22 cellular contexts compared by ENCODE assay signal in the genomic region with DNA sequence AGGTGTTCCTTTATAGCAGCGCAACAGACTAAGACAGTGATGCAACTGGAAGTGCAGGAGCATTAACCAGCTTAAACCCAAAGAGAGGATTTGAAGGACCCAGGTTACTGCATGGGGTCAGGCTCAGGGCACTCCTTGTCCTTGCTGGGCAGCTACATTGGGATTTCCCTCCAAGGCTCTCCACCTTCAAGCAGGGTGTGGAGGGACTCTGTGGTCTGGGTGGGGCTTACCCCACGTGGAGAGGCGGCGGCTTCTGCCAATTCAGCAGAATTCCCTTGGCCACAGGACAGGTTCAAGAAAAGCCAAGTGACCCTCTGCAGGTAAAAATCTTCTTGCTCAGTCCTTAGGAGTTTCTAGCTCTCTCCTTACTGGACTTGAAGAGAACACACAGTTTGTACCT. TPM values are rescaled to one million over a fixed set of nuclear protein-coding genes. Genes with fewer than 3 reads are reported as not detected.
"Had no signal": no experiment of that assay in that cellular context is flagged by ENCODE, and none has a peak within 500 bp of the region (broad histone marks: within the 10 kb centered on the region; RNA-seq: fewer than 3 reads in every experiment).

No MANE protein-coding gene starts in this region.

- H3K27ac Mint-ChIP-seq: activated naive CD4-positive, alpha-beta T cell treated with anti-CD3 and anti-CD28 coated beads, Interleukin-2, amount 10 ng/mL, durations not matched to agents 7 days and 5 days; brain; stimulated activated memory B cell treated with anti-CD40 and anti-IgM and Interleukin-4, amounts not matched to agents 10 μg/mL and 1 μg/mL and 100 μg/mL, for 72 hours; T-cell; WTC11 had no signal

- H3K4me2 ChIP-seq: smooth muscle cell had no signal

- H3K9me3 Mint-ChIP-seq: activated CD8-positive, alpha-beta T cell treated with anti-CD3 and anti-CD28 coated beads for 36 hours; naive B cell; T-cell had no signal

- H3K27ac ChIP-seq: epithelial cell of prostate, heart left ventricle, sigmoid colon, thoracic aorta, upper lobe of left lung had no signal

- DNase-seq: activated CD4-positive, alpha-beta T cell treated with anti-CD3 and anti-CD28 coated beads for 4 hours; activated CD8-positive, alpha-beta T cell treated with anti-CD3 and anti-CD28 coated beads for 36 hours; activated effector memory CD4-positive, alpha-beta T cell treated with Interleukin-2 at 50 U/mL for 16 hours; activated naive CD4-positive, alpha-beta T cell treated with anti-CD3 and anti-CD28 coated beads, Interleukin-2, amount 10 ng/mL, durations not matched to agents 7 days and 5 days; activated T-cell treated with anti-CD3 and anti-CD28 coated beads, Interleukin-2, amount 50 U/mL, for 1 hour; aorta; heart left ventricle; mesendoderm; mucosa of descending colon; naive B cell; sigmoid colon; stimulated activated CD4-positive, alpha-beta T cell treated with anti-CD3 and anti-CD28 coated beads, Interleukin-15, amount 100 ng/mL, for 24 hours; T-cell; T-helper 9 cell had no signal

- H3K27me3 ChIP-seq: heart left ventricle, sigmoid colon, upper lobe of left lung had no signal

- H3K9me3 ChIP-seq: mucosa of descending colon, sigmoid colon, thoracic aorta, upper lobe of left lung had no signal

- H3K4me3 ChIP-seq: heart left ventricle, mucosa of descending colon, sigmoid colon, smooth muscle cell, thoracic aorta, upper lobe of left lung had no signal

- H3K27me3 Mint-ChIP-seq: activated CD8-positive, alpha-beta T cell treated with anti-CD3 and anti-CD28 coated beads for 36 hours; activated naive CD4-positive, alpha-beta T cell treated with anti-CD3 and anti-CD28 coated beads, Interleukin-2, amount 10 ng/mL, durations not matched to agents 7 days and 5 days; brain; naive B cell; stimulated activated memory B cell treated with anti-CD40 and anti-IgM and Interleukin-4, amounts not matched to agents 10 μg/mL and 1 μg/mL and 100 μg/mL, for 72 hours; T-cell had no signal

- H3K4me3 Mint-ChIP-seq: activated CD8-positive, alpha-beta T cell treated with anti-CD3 and anti-CD28 coated beads for 36 hours; activated naive CD4-positive, alpha-beta T cell treated with anti-CD3 and anti-CD28 coated beads, Interleukin-2, amount 10 ng/mL, durations not matched to agents 7 days and 5 days; stimulated activated memory B cell treated with anti-CD40 and anti-IgM and Interleukin-4, amounts not matched to agents 10 μg/mL and 1 μg/mL and 100 μg/mL, for 72 hours; T-cell; WTC11 had no signal

- ATAC-seq: activated CD8-positive, alpha-beta T cell treated with anti-CD3 and anti-CD28 coated beads for 36 hours; mucosa of descending colon; stimulated activated memory B cell treated with anti-CD40 and anti-IgM and Interleukin-4, amounts not matched to agents 10 μg/mL and 1 μg/mL and 100 μg/mL, for 72 hours; T-cell; WTC11 had no signal

RNA-seq across cellular contexts. Expression of a gene that starts 6.6 kb away (rescaled TPM):
- total RNA-seq: cardiac septum had no signal
